Comparison of ENCODE assay signal across 13 cellular contexts in the genomic region with DNA sequence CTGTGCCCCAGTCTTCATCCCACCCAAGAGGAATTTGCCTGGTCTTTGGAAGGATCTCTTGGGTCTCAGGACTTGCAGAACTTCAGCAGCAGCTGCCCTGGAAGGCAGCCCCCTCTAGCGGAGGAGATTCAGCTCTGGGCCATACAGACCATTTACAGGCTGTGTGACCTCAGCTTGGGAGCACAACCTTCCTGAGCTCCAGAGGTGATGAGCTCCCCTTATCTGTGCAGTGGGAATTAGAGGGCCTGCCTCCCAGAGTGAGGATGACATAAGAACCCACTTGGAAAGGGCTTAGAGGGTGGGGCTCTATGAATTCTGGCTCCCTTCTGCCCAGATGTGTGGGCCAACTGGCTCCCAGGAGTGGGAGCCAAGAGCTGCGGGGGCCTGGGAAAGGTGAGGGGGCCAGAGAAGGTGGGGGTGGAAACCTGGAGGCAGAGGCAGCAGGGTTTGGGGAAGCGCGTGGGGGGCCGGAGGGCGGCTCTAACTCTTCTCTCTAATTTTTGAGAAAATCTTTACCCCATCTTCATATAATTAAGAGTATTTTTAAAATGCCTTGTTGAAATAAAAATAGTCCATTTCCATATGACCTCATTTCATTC. TPM values are rescaled to one million over a fixed set of nuclear protein-coding genes. Genes with fewer than 3 reads are reported as not detected.
DNase-seq lines count a peak whose midpoint lies in the region; ATAC-seq and TF ChIP-seq lines count a peak whose summit lies in the region.
"Had no signal": no experiment of that assay in that cellular context is flagged by ENCODE, and none has a peak within 500 bp of the region (broad histone marks: within the 10 kb centered on the region; RNA-seq: fewer than 3 reads in every experiment).

No MANE protein-coding gene starts in this region.

- H3K4me3 ChIP-seq in AG04450 (ENCODE audit: low read depth, low read length), result no peak overlapping the region
- no peak overlapping the region for H3K4me3 ChIP-seq in heart right ventricle
- no peak overlapping the region for H3K4me3 ChIP-seq in tibial artery

- H3K56ac ChIP-seq in H9 (ENCODE audit: insufficient read length, low read depth, low read length), result no peak overlapping the region

- H3K9ac ChIP-seq in H9 (ENCODE audit: extremely low read depth, insufficient read length, low read length), result no peak overlapping the region

- H3K18ac ChIP-seq in H9 (ENCODE audit: insufficient read length, low read depth, low read length), result no peak overlapping the region

- WGBS in H9 (ENCODE audit: extremely low coverage, insufficient read length, low lambda C conversion rate), result no CpG with 5 or more reads among the region's 6 CpGs
- WGBS in heart right ventricle, 2 donors, result 70 to 71% methylated on average over 6 of the region's 6 CpGs

- H3K4me2 ChIP-seq in H9 (ENCODE audit: insufficient read depth, insufficient read length, low read length), result no peak overlapping the region

- H3K9me3 Mint-ChIP-seq in H9, result no peaks in the 10 kb centered on the region
- H3K9me3 Mint-ChIP-seq: naive thymus-derived CD4-positive, alpha-beta T cell had no signal

- CTCF ChIA-PET in AG04450 (lab: Charles Lee), result interaction anchor here (0.7 to 1.3 kb wide), 6 partner anchors 12 to 130 kb away, joined by 3 read pairs; no protein-coding TSS in a partner anchor

- intact Hi-C loops in heart right ventricle (cut with DNase I), result no loop called here
- intact Hi-C loops in tibial artery (cut with DNase I; ENCODE audit: low total_unique reads), result no loop called here

- no peaks in the 10 kb centered on the region for H3K23me2 ChIP-seq in H9 (ENCODE audit: insufficient read length, low read depth, low read length, poor library complexity, severe bottlenecking)

- H3K27ac ChIP-seq in AG04450 (ENCODE audit: low read depth, low read length), result no peak overlapping the region
- no peak overlapping the region for H3K27ac ChIP-seq in H9 (ENCODE audit: insufficient read length, low read depth, low read length)
- H3K27ac ChIP-seq in heart right ventricle, result no peak overlapping the region
- no peak overlapping the region for H3K27ac ChIP-seq in tibial artery

- H3K4me3 Mint-ChIP-seq in H9, result no peak overlapping the region
- H3K4me3 Mint-ChIP-seq: naive thymus-derived CD4-positive, alpha-beta T cell had no signal

- H3T11ph ChIP-seq in H9 (ENCODE audit: low read length), result no peak overlapping the region

- no peak overlapping the region for H2BK120ac ChIP-seq in H9 (ENCODE audit: low read depth, low read length, poor library complexity, severe bottlenecking)

- H3K23ac ChIP-seq in H9 (ENCODE audit: insufficient read length, low read depth, low read length), result no peak overlapping the region

- H3K79me2 ChIP-seq in H9 (ENCODE audit: insufficient read depth, low read length), result no peaks in the 10 kb centered on the region

- H3K4ac ChIP-seq in H9 (ENCODE audit: low read depth, low read length), result no peak overlapping the region

- no peak overlapping the region for H2BK15ac ChIP-seq in H9 (ENCODE audit: low read depth, low read length)

- H4K5ac ChIP-seq in H9 (ENCODE audit: insufficient read length, low read depth, low read length), result no peak overlapping the region

- 0 out of 7 replicates have a peak overlapping the region, but pooled peaks of 1 of the 3 experiments have one; percentile 11 for H3K27ac Mint-ChIP-seq in H9
- H3K27ac Mint-ChIP-seq: naive thymus-derived CD4-positive, alpha-beta T cell had no signal

- H3K4me1 Mint-ChIP-seq in H9, result peaks cover 11 to 28% of the 10 kb centered on the region in 2 experiments
- H3K4me1 Mint-ChIP-seq: naive thymus-derived CD4-positive, alpha-beta T cell had no signal

- ATAC-seq in heart right ventricle, result peak in 2 of 8 donors; percentile 25 to 50
- ATAC-seq in GM19463 (IDR thresholded peaks at IDR 0.05; ENCODE audit: unreplicated experiment), result no peak
- ATAC-seq in GM21423 (IDR thresholded peaks at IDR 0.05; ENCODE audit: unreplicated experiment), result no peak
- ATAC-seq: naive thymus-derived CD4-positive, alpha-beta T cell had no signal

- no peaks in the 10 kb centered on the region; a peak in 1 of 7 replicates for H3K36me3 Mint-ChIP-seq in H9 (ENCODE audit: insufficient read depth in 1 of 3, low read depth in 3 of 3)
- H3K36me3 Mint-ChIP-seq: naive thymus-derived CD4-positive, alpha-beta T cell had no signal

- DNase-seq in AG04450 (ENCODE audit: low read depth, low spot score), result no peak
- peak; percentile 69 for DNase-seq in H9
- DNase-seq in UCSD-AML1 (lab: John Stamatoyannopoulos, UW; ENCODE audit: unreplicated experiment), result peak; percentile 31
- no peak for DNase-seq in heart right ventricle
- no peak for DNase-seq in COR-L47 (lab: John Stamatoyannopoulos, UW)
- no peak for DNase-seq in tibial artery
- DNase-seq: central memory CD4-positive, alpha-beta T cell; hypothalamus; naive thymus-derived CD4-positive, alpha-beta T cell; stimulated activated CD4-positive, alpha-beta T cell treated with anti-CD3 and anti-CD28 coated beads, Interleukin-1b, Interleukin-23, amount 100 ng/mL, for 48 hours had no signal

- H3K27me3 Mint-ChIP-seq in H9 (ENCODE audit: low read depth), result no peaks in the 10 kb centered on the region; the same call in 1 of the 2 replicates

- no peak overlapping the region for H2BK12ac ChIP-seq in H9 (ENCODE audit: insufficient read length, low read depth, low read length)

- H4K91ac ChIP-seq in H9 (ENCODE audit: insufficient read length, low read depth, low read length), result no peak overlapping the region

- H2BK5ac ChIP-seq in H9 (ENCODE audit: insufficient read length, low read length), result no peak overlapping the region

- no peaks in the 10 kb centered on the region for H4K20me1 ChIP-seq in H9 (ENCODE audit: control insufficient read depth, insufficient read depth, insufficient read length)

- TF ChIP-seq CTCF in AG04450 (IDR thresholded peaks at IDR 0.05; ENCODE audit: low read depth, low read length), result peak; percentile 57
- peak; percentile 68 for TF ChIP-seq CTCF in H9 (conservative IDR thresholded peaks at IDR 0.05)
- peak in 5 of 9 donors; percentile 13 to 29 (median 18) for TF ChIP-seq CTCF in heart right ventricle (IDR thresholded peaks at IDR 0.05)
- no peak for TF ChIP-seq CTCF in tibial artery (IDR thresholded peaks at IDR 0.05)

- H3K27me3 ChIP-seq in AG04450 (ENCODE audit: control insufficient read depth, insufficient read depth, low read length) (no peaks in the 10 kb centered on the region), H9 (ENCODE audit: insufficient read depth, low read length) (no peaks in the 10 kb centered on the region), heart right ventricle (peaks cover 0 to 7% (median 0%) of the 10 kb centered on the region in 7 donors), tibial artery (no peaks in the 10 kb centered on the region)

- H3K36me3 ChIP-seq in heart right ventricle (no peaks in the 10 kb centered on the region), tibial artery (no peaks in the 10 kb centered on the region)

- no peak overlapping the region for H2AK5ac ChIP-seq in H9 (ENCODE audit: insufficient read length, low read length)

- no peaks in the 10 kb centered on the region for H3K79me1 ChIP-seq in H9 (ENCODE audit: insufficient read depth, low read depth, low read length, poor library complexity, severe bottlenecking)

- POLR2A ChIA-PET in AG04450 (lab: Yijun Ruan, JAX), result no interaction called here

- H3K14ac ChIP-seq in H9 (ENCODE audit: insufficient read depth, low read length), result no peak overlapping the region

- H3K4me1 ChIP-seq in H9 (ENCODE audit: insufficient read depth, low read length) (no peaks in the 10 kb centered on the region; the same call in 1 of the 2 replicates), heart right ventricle (peaks cover 0 to 10% (median 0%) of the 10 kb centered on the region in 9 donors), tibial artery (no peaks in the 10 kb centered on the region)

- H2BK20ac ChIP-seq in H9 (ENCODE audit: low read depth, low read length, poor library complexity, severe bottlenecking), result no peak overlapping the region

- H4K8ac ChIP-seq in H9 (replicated peaks; ENCODE audit: insufficient read length, low read depth, low read length), result no peak overlapping the region

- no peaks in the 10 kb centered on the region for H3K9me3 ChIP-seq in AG04450 (ENCODE audit: control insufficient read depth, insufficient read depth, low read length)
- H3K9me3 ChIP-seq in H9 (ENCODE audit: control insufficient read depth, low read depth, low read length), result no peaks in the 10 kb centered on the region
- H3K9me3 ChIP-seq in heart right ventricle, result no peaks in the 10 kb centered on the region
- no peaks in the 10 kb centered on the region for H3K9me3 ChIP-seq in tibial artery

- H2AFZ ChIP-seq in H9 (ENCODE audit: low read length), result no peak overlapping the region

RNA-seq across cellular contexts. Expression of gene EPHB2, which starts 21.4 kb away (rescaled TPM):
- 30.9 and 41.7 TPM in 2 replicates for polyA plus RNA-seq in AG04450 (2011; rRNA removed)
- polyA minus RNA-seq in AG04450 (2011; rRNA and poly(A)+ RNA removed), result 90.5 and 127 TPM in 2 replicates
- total RNA-seq in H9 (2021), result 8.3 and 9.5 TPM in 2 replicates
- 1 to 10 TPM in 4 of 10 donors, under 1 TPM in 6; 0.34 to 5.0 (median 0.85) TPM for total RNA-seq in heart right ventricle
- polyA plus RNA-seq in heart right ventricle, result 1 to 10 TPM in 1 of 2 donors, under 1 TPM in 1; 0.15 to 1.5 TPM
- total RNA-seq: T-helper 1 cell treated with Interleukin-12 subunit alpha and Interleukin-12 subunit beta and Interleukin-4 antibody, amounts not matched to agents 30 ng/mL and 1 ng/mL, for 36 hours had no signal
- polyA plus RNA-seq: naive thymus-derived CD4-positive, alpha-beta T cell had no signal

Comparison
In these comparisons a context has a peak if more than half of its experiments do, and no peak if none do; other contexts are left out.
1. DNase-seq: peak in H9 (single experiment) and UCSD-AML1 (single experiment); none in AG04450 (single experiment), heart right ventricle (0 of 2), COR-L47 (single experiment) and tibial artery (0 of 2).
2. CTCF ChIP-seq: peak in AG04450 (single experiment), H9 (single experiment) and heart right ventricle (5 of 9); none in tibial artery (0 of 2).